1 cellular context compared by ENCODE assay signal in genomic region chr15:40115670-40116093, GRCh38.
TF ChIP-seq lines count a peak whose summit lies in the region.

No MANE protein-coding gene starts in this region.

TF ChIP-seq in HepG2, 621 proteins besides CTCF, POLR2A, EP300 and RAD21 (continued from another document and continues in another):
- TF ChIP-seq ZXDC (CRISPR knock-in tag; IDR thresholded peaks at IDR 0.05) (no peak), ZMYM3 (CRISPR knock-in tag; IDR thresholded peaks at IDR 0.05) (0 out of 2 replicates have a peak, but pooled peaks have one; percentile 21), KLF9 (CRISPR knock-in tag; IDR thresholded peaks at IDR 0.05; ENCODE audit: low read depth) (no peak), ZBTB7B (CRISPR knock-in tag; IDR thresholded peaks at IDR 0.05) (no peak), ZNF318 (CRISPR knock-in tag; IDR thresholded peaks at IDR 0.05) (no peak), ZNF800 (CRISPR knock-in tag; IDR thresholded peaks at IDR 0.05) (no peak), NPAS2 (CRISPR knock-in tag; IDR thresholded peaks at IDR 0.05; ENCODE audit: borderline replicate concordance) (no peak), ZNF468 (CRISPR knock-in tag; IDR thresholded peaks at IDR 0.05) (no peak), PHF20 (CRISPR knock-in tag; IDR thresholded peaks at IDR 0.05) (no peak), MEIS2 (CRISPR knock-in tag; IDR thresholded peaks at IDR 0.05) (peak; percentile 59; the same call in 1 of the 2 replicates), CAMTA2 (CRISPR knock-in tag; IDR thresholded peaks at IDR 0.05; ENCODE audit: borderline replicate concordance) (no peak), HDAC2 (CRISPR knock-in tag; IDR thresholded peaks at IDR 0.05) (peak; percentile 72; the same call in 1 of the 2 replicates), POGK (CRISPR knock-in tag; conservative IDR thresholded peaks at IDR 0.05) (0 out of 2 replicates have a peak, but pooled peaks have one; percentile 57), ELF3 (CRISPR knock-in tag; IDR thresholded peaks at IDR 0.05) (peak; percentile 76; the same call in 1 of the 2 replicates), ZNF775 (CRISPR knock-in tag; IDR thresholded peaks at IDR 0.05; ENCODE audit: borderline replicate concordance) (no peak), ZNF567 (CRISPR knock-in tag; IDR thresholded peaks at IDR 0.05; ENCODE audit: borderline replicate concordance) (no peak), SP5 (CRISPR knock-in tag; IDR thresholded peaks at IDR 0.05; ENCODE audit: borderline replicate concordance, low read depth) (no peak), NFATC3 (CRISPR knock-in tag; IDR thresholded peaks at IDR 0.05) (no peak), ZNF3 (CRISPR knock-in tag; IDR thresholded peaks at IDR 0.05) (no peak), CCDC6 (CRISPR knock-in tag; IDR thresholded peaks at IDR 0.05) (no peak), POLR2AphosphoS5 (IDR thresholded peaks at IDR 0.05; ENCODE audit: low read depth, low read length) (no peak), DPF2 (CRISPR knock-in tag; IDR thresholded peaks at IDR 0.05; ENCODE audit: borderline replicate concordance, low read depth) (0 out of 2 replicates have a peak, but pooled peaks have one; percentile 34), RBAK (CRISPR knock-in tag; IDR thresholded peaks at IDR 0.05) (peak; percentile 46; the same call in 1 of the 2 replicates), CEBPB (IDR thresholded peaks at IDR 0.05; ENCODE audit: borderline replicate concordance, low read depth, low read length) (peak; percentile 98), DDIT3 (CRISPR knock-in tag; IDR thresholded peaks at IDR 0.05) (no peak), ETV5 (CRISPR knock-in tag; IDR thresholded peaks at IDR 0.05; ENCODE audit: borderline replicate concordance) (peak; percentile 78), SP2 (CRISPR knock-in tag; IDR thresholded peaks at IDR 0.05) (no peak), ZNF205 (CRISPR knock-in tag; IDR thresholded peaks at IDR 0.05) (no peak), YY1 (IDR thresholded peaks at IDR 0.05; ENCODE audit: insufficient read depth, insufficient replicate concordance, low read depth, low read length) (no peak), RXRB (CRISPR knock-in tag; IDR thresholded peaks at IDR 0.05; ENCODE audit: borderline replicate concordance) (peak; percentile 94), ZNF674 (CRISPR knock-in tag; IDR thresholded peaks at IDR 0.05; ENCODE audit: low read depth) (no peak), ZFAT (CRISPR knock-in tag; conservative IDR thresholded peaks at IDR 0.05) (no peak), ZBTB4 (CRISPR knock-in tag; IDR thresholded peaks at IDR 0.05; ENCODE audit: borderline replicate concordance) (0 out of 2 replicates have a peak, but pooled peaks have one; percentile 48), ATAD3A (CRISPR knock-in tag; IDR thresholded peaks at IDR 0.05) (no peak), PLSCR1 (CRISPR knock-in tag; IDR thresholded peaks at IDR 0.05; ENCODE audit: borderline replicate concordance) (no peak), THYN1 (CRISPR knock-in tag; IDR thresholded peaks at IDR 0.05; ENCODE audit: borderline replicate concordance, low read depth) (no peak), EEA1 (CRISPR knock-in tag; IDR thresholded peaks at IDR 0.05; ENCODE audit: borderline replicate concordance) (no peak), ZC3H13 (CRISPR knock-in tag; IDR thresholded peaks at IDR 0.05) (no peak), ZNF138 (CRISPR knock-in tag; IDR thresholded peaks at IDR 0.05; ENCODE audit: low read depth) (no peak), SMAD9 (CRISPR knock-in tag; IDR thresholded peaks at IDR 0.05) (no peak), HIVEP1 (CRISPR knock-in tag; IDR thresholded peaks at IDR 0.05) (no peak), CENPBD1 (CRISPR knock-in tag; IDR thresholded peaks at IDR 0.05; ENCODE audit: borderline replicate concordance, low read depth) (no peak), FOXO4 (CRISPR knock-in tag; conservative IDR thresholded peaks at IDR 0.05) (no peak)
